ENCODE assay signal across 21 cellular contexts in the genomic region with DNA sequence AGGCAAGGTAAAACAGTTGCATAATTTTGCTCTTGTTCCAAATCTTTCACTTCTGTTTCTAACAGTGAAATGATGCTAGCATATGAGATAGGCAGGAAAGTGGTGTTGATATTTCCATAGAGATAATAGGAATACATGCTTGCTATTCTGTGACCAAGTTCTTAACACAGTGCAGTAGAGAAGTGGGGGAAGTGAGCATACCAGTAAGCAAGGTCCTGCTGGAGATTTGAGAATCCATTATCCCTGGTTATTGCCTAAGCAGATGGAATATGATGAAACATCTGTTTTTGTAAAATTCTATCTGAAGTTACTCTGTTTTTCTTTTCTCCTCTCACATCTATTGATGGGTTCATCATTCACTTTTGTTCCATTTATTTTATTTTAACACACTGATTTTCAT. TPM values are rescaled to one million over a fixed set of nuclear protein-coding genes. Genes with fewer than 3 reads are reported as not detected.
DNase-seq lines count a peak whose midpoint lies in the region; ATAC-seq and TF ChIP-seq lines count a peak whose summit lies in the region.
"Had no signal": no experiment of that assay in that cellular context is flagged by ENCODE, and none has a peak within 500 bp of the region (broad histone marks: within the 10 kb centered on the region; RNA-seq: fewer than 3 reads in every experiment).

No MANE protein-coding gene starts in this region.

- H3K4me3 ChIP-seq in AG04449 (ENCODE audit: low read depth, low read length) = no peak overlapping the region
- no peak overlapping the region for H3K4me3 ChIP-seq in fibroblast of the aortic adventitia (ENCODE audit: low read depth, low read length)
- H3K4me3 ChIP-seq: body of pancreas, coronary artery, lung, MG63, spleen had no signal

- POLR2A ChIA-PET in AG04449 (lab: Yijun Ruan, JAX) = interaction anchor here (0.7 kb wide), 1 partner anchor 1601 kb away, joined by 3 read pairs; no protein-coding TSS in a partner anchor

- peak; percentile 58 for DNase-seq in AG04449 (ENCODE audit: low read depth, low spot score)
- DNase-seq in AG09319 (ENCODE audit: extremely low read depth, low read depth) = peak; percentile 35
- peak; percentile 7 for DNase-seq in MV-4-11 (lab: John Stamatoyannopoulos, UW)
- DNase-seq in fibroblast of the aortic adventitia (ENCODE audit: low read depth) = peak; percentile 38
- DNase-seq in NK-92 treated with Interleukin-12 subunit alpha and Interleukin-12 subunit beta, amount 100 ng/mL, for 24 hours (lab: John Stamatoyannopoulos, UW) = no peak
- no peak for DNase-seq in islet precursor cell
- no peak for DNase-seq in ureter (ENCODE audit: low spot score)
- DNase-seq: activated naive CD4-positive, alpha-beta T cell treated with anti-CD3 and anti-CD28 coated beads, Interleukin-2, amount 10 ng/mL, durations not matched to agents 7 days and 5 days; activated T-cell treated with anti-CD3 and anti-CD28 coated beads, Interleukin-2, amount 50 U/mL, for 24 hours; body of pancreas; C1 segment of cervical spinal cord; DMS79; GOT3; MG63; NCI-H1930; NCI-H524 treated with DMSO at 0.1 percent for 48 hours; spleen; SW 1271 had no signal

- TF ChIP-seq CTCF in AG04449 (IDR thresholded peaks at IDR 0.05; ENCODE audit: insufficient read depth, low read length, missing control alignments) = no peak
- no peak for TF ChIP-seq CTCF in AG09319 (IDR thresholded peaks at IDR 0.05; ENCODE audit: low read depth, low read length)
- no peak for TF ChIP-seq CTCF in fibroblast of the aortic adventitia (IDR thresholded peaks at IDR 0.05; ENCODE audit: insufficient read depth, low read length)

- CTCF ChIA-PET in AG04449 (lab: Yijun Ruan, JAX) = no interaction called here

- ATAC-seq in GM21723 (IDR thresholded peaks at IDR 0.05; ENCODE audit: unreplicated experiment) = no peak
- ATAC-seq: body of pancreas had no signal

RNA-seq across cellular contexts. Expression of gene USP8, which starts 28.7 kb away (rescaled TPM):
- 32.2 and 58.1 TPM in 2 replicates for total RNA-seq in fibroblast of the aortic adventitia (ENCODE audit: low replicate concordance)
- 78.1 TPM for total RNA-seq in ureter

Comparison
In these comparisons a context has a peak if more than half of its experiments do, and no peak if none do; other contexts are left out.
1. DNase-seq: peak in AG04449 (single experiment), AG09319 (single experiment), MV-4-11 (single experiment) and fibroblast of the aortic adventitia (single experiment); none in NK-92 treated with Interleukin-12 subunit alpha and Interleukin-12 subunit beta, amount 100 ng/mL, for 24 hours (single experiment), islet precursor cell (single experiment) and ureter (single experiment).